ENCODE assay signal across 18 cellular contexts in the genomic region with DNA sequence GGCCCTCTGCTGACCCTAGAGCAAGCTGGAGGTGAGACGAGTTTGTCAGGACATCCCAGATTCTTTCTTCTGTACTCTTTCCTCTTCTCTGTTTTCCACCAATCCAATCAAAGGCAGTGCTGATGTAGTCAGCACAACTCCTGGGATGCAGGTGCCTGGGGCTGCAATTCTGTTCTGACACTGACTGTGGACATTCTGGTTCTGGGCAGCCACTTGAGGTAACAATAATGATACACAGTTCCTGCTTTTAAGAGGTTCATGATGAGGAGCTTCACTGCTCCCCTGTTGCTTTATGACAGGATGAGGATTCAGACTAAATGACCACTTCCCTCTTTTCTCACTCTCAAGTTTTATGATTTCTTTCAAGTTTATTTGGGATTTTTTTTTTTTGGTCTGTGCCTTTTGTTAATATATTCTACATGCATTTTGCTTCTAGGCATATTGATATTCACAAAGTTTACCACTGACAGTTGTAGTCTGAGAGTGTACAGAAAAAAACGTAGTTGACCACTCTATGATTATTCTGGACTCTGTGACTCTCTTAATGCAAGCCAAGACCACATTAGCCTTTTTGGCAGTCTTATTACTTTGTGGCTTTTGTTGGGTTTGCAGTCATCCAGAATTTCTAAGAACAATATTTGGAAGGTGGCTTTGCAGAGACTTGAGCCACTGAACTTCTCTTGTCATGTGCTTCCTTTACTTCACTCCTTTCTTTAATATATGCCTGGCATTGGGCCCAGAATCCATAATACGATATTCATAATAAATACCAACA.
DNase-seq lines count a peak whose midpoint lies in the region; TF ChIP-seq lines count a peak whose summit lies in the region.
"Had no signal": no experiment of that assay in that cellular context is flagged by ENCODE, and none has a peak within 500 bp of the region (broad histone marks: within the 10 kb centered on the region; RNA-seq: fewer than 3 reads in every experiment).

No MANE protein-coding gene starts in this region.

- H3K36me3 ChIP-seq in BLaER1 (peaks cover 10% of the 10 kb centered on the region; the same call in 1 of the 2 replicates), vagina (no peaks in the 10 kb centered on the region)
- H3K36me3 ChIP-seq: ascending aorta had no signal

- H4K20me1 ChIP-seq in BLaER1, result peaks cover 100% of the 10 kb centered on the region

- peak overlapping the region; percentile 53 for H3K4me2 ChIP-seq in BLaER1

- peaks cover 54% of the 10 kb centered on the region for H3K4me1 ChIP-seq in BLaER1
- peaks cover 18% of the 10 kb centered on the region for H3K4me1 ChIP-seq in vagina
- H3K4me1 ChIP-seq: ascending aorta had no signal

- H3K27me3 ChIP-seq in BLaER1, result no peaks in the 10 kb centered on the region
- H3K27me3 ChIP-seq in vagina, result no peaks in the 10 kb centered on the region
- H3K27me3 ChIP-seq: ascending aorta had no signal

- TF ChIP-seq CTCF in GM12865 (IDR thresholded peaks at IDR 0.05; ENCODE audit: insufficient read depth, low read depth, low read length, missing control alignments) (no peak), vagina (IDR thresholded peaks at IDR 0.05) (no peak)

- DNase-seq in GM12865 (ENCODE audit: low read depth), result peak; percentile 26
- peak; percentile 44 for DNase-seq in NCI-H510A treated with DMSO at 0.1 percent for 48 hours (lab: John Stamatoyannopoulos, UW)
- DNase-seq in islet precursor cell, result peak; percentile 58
- DNase-seq in pons (ENCODE audit: low spot score), result no peak
- no peak for DNase-seq in amygdala (lab: John Stamatoyannopoulos, UW)
- DNase-seq in vagina (ENCODE audit: extremely low spot score in 2 of 2), result no peak
- DNase-seq: activated CD4-positive, CD25-positive, alpha-beta regulatory T cell treated with anti-CD3 and anti-CD28 coated beads, Interleukin-2, amount 50 U/mL, for 72 hours; activated CD8-positive, alpha-beta memory T cell treated with anti-CD3 and anti-CD28 coated beads, Interleukin-2, amount 50 U/mL, for 4 hours; activated naive CD4-positive, alpha-beta T cell; cortex of kidney; EL; NCI-H1436 treated with DMSO at 0.1 percent for 48 hours; SIG-M5; stimulated activated CD4-positive, alpha-beta T cell treated with anti-CD3 and anti-CD28 coated beads, Interleukin-4, amount 100 ng/mL, for 1 hour had no signal

- H3K9ac ChIP-seq in BLaER1, result no peak overlapping the region; the same call in 1 of the 2 replicates

- H3K4me3 ChIP-seq in BLaER1, result no peak overlapping the region
- no peak overlapping the region for H3K4me3 ChIP-seq in GM12865 (ENCODE audit: low read depth, low read length)
- no peak overlapping the region for H3K4me3 ChIP-seq in vagina
- H3K4me3 ChIP-seq: ascending aorta, K562 had no signal

- no peak for TF ChIP-seq POLR2A in vagina (IDR thresholded peaks at IDR 0.05)

- H3K9me3 ChIP-seq in BLaER1, result no peaks in the 10 kb centered on the region
- H3K9me3 ChIP-seq in vagina, result no peaks in the 10 kb centered on the region
- H3K9me3 ChIP-seq: ascending aorta had no signal

- no peak overlapping the region for H3K27ac ChIP-seq in BLaER1
- H3K27ac ChIP-seq in vagina, result no peak overlapping the region
- H3K27ac ChIP-seq: ascending aorta, C4-2B had no signal

- intact Hi-C loops in vagina (cut with DNase I), result no loop called here

Comparison
In these comparisons a context has a peak if more than half of its experiments do, and no peak if none do; other contexts are left out.
1. DNase-seq: peak in GM12865 (single experiment), NCI-H510A treated with DMSO at 0.1 percent for 48 hours (single experiment) and islet precursor cell (single experiment); none in pons (single experiment), amygdala (0 of 56) and vagina (0 of 2).